Comparison of ENCODE assay signal across 9 cellular contexts in the genomic region with DNA sequence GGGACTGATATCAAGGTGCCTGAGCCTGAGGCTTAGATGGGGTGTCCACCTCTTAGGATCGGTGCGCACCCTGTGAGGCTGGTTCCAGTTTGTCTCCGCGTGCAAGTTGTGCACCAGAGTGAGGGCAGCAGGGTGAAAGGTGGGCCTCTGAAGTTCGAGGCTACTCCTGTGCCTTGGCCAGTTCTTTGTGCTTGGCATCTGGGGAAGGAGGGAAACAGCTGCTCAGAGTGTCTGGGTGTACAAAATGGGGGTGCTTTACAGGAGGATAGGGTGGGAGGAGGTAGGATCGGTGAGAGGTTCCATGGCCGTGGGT. TPM values are rescaled to one million over a fixed set of nuclear protein-coding genes. Genes with fewer than 3 reads are reported as not detected.
DNase-seq lines count a peak whose midpoint lies in the region; ATAC-seq, FAIRE-seq and TF ChIP-seq lines count a peak whose summit lies in the region.
"Had no signal": no experiment of that assay in that cellular context is flagged by ENCODE, and none has a peak within 500 bp of the region (broad histone marks: within the 10 kb centered on the region; RNA-seq: fewer than 3 reads in every experiment).

No MANE protein-coding gene starts in this region.

- WGBS in HepG2 (ENCODE audit: low lambda C conversion rate): 22% methylated on average over 5 of the region's 7 CpGs
- 44% methylated on average over 7 of the region's 7 CpGs for WGBS in thymus

- peak overlapping the region; percentile 94 for H3K27ac Mint-ChIP-seq in activated CD4-positive, alpha-beta T cell treated with anti-CD3 and anti-CD28 coated beads for 36 hours
- peak overlapping the region; percentile 97 for H3K27ac Mint-ChIP-seq in activated naive CD8-positive, alpha-beta T cell treated with anti-CD3 and anti-CD28 coated beads, Interleukin-2, amount 10 ng/mL, durations not matched to agents 7 days and 5 days

- H3K27me3 ChIP-seq in HepG2 (ENCODE audit: control insufficient read depth in 1 of 2, insufficient read depth in 2 of 2, low read length in 2 of 2): no peaks in the 10 kb centered on the region; a peak in 1 of 5 replicates
- H3K27me3 ChIP-seq in thymus (ENCODE audit: control insufficient read depth, insufficient read depth): no peaks in the 10 kb centered on the region

- peaks cover 9% of the 10 kb centered on the region for H3K79me2 ChIP-seq in HepG2 (ENCODE audit: insufficient read depth, low read length)

- peaks cover 53% of the 10 kb centered on the region for H3K4me1 Mint-ChIP-seq in activated CD4-positive, alpha-beta T cell treated with anti-CD3 and anti-CD28 coated beads for 36 hours
- peaks cover 51% of the 10 kb centered on the region for H3K4me1 Mint-ChIP-seq in activated naive CD8-positive, alpha-beta T cell treated with anti-CD3 and anti-CD28 coated beads, Interleukin-2, amount 10 ng/mL, durations not matched to agents 7 days and 5 days

- peak overlapping the region; percentile 77 for H3K9ac ChIP-seq in HepG2 (ENCODE audit: insufficient read depth, low read depth, low read length)

- H2AFZ ChIP-seq in HepG2 (ENCODE audit: low read length): no peak overlapping the region

- FAIRE-seq in HepG2 (lab: Jason Lieb, UNC): no peak
- FAIRE-seq: islet of Langerhans had no signal

- no peaks in the 10 kb centered on the region for H3K27me3 Mint-ChIP-seq in activated CD4-positive, alpha-beta T cell treated with anti-CD3 and anti-CD28 coated beads for 36 hours
- no peaks in the 10 kb centered on the region for H3K27me3 Mint-ChIP-seq in activated naive CD8-positive, alpha-beta T cell treated with anti-CD3 and anti-CD28 coated beads, Interleukin-2, amount 10 ng/mL, durations not matched to agents 7 days and 5 days

- DNase-seq in activated CD4-positive, alpha-beta T cell treated with anti-CD3 and anti-CD28 coated beads for 36 hours: no peak
- no peak for DNase-seq in activated CD4-positive, alpha-beta T cell treated with anti-CD3 and anti-CD28 coated beads for 48 hours
- peak; percentile 55 for DNase-seq in activated naive CD8-positive, alpha-beta T cell treated with anti-CD3 and anti-CD28 coated beads, Interleukin-2, amount 10 ng/mL, durations not matched to agents 7 days and 5 days
- DNase-seq in HepG2 (ENCODE audit: low spot score) (no peak), inferior parietal cortex (ENCODE audit: extremely low spot score) (no peak), NCI-H1092 (lab: John Stamatoyannopoulos, UW) (no peak)

- H3K9me3 Mint-ChIP-seq in activated CD4-positive, alpha-beta T cell treated with anti-CD3 and anti-CD28 coated beads for 36 hours (ENCODE audit: low read depth): no peaks in the 10 kb centered on the region
- H3K9me3 Mint-ChIP-seq in activated naive CD8-positive, alpha-beta T cell treated with anti-CD3 and anti-CD28 coated beads, Interleukin-2, amount 10 ng/mL, durations not matched to agents 7 days and 5 days: peaks cover under 1% of the 10 kb centered on the region

- TF ChIP-seq CTCF in HepG2 (CRISPR knock-in tag; IDR thresholded peaks at IDR 0.05): no peak

- no peak for ATAC-seq in activated CD4-positive, alpha-beta T cell treated with anti-CD3 and anti-CD28 coated beads for 36 hours
- peak; percentile 2 for ATAC-seq in activated naive CD8-positive, alpha-beta T cell treated with anti-CD3 and anti-CD28 coated beads, Interleukin-2, amount 10 ng/mL, durations not matched to agents 7 days and 5 days (ENCODE audit: low read depth)
- ATAC-seq in HepG2 (peak; percentile 60), GM21526 (IDR thresholded peaks at IDR 0.05; ENCODE audit: low FRiP score, unreplicated experiment) (no peak)

- TF ChIP-seq RAD21 in HepG2 (CRISPR knock-in tag; IDR thresholded peaks at IDR 0.05): no peak

- H4K20me1 ChIP-seq in HepG2 (ENCODE audit: insufficient read depth, low read length): no peaks in the 10 kb centered on the region

- H3K9me3 ChIP-seq in HepG2 (ENCODE audit: low read length) (no peaks in the 10 kb centered on the region), thymus (ENCODE audit: control insufficient read depth) (no peaks in the 10 kb centered on the region)

- POLR2A ChIA-PET in activated CD4-positive, alpha-beta T cell treated with anti-CD3 and anti-CD28 coated beads for 36 hours (lab: Charles Lee): no interaction called here
- POLR2A ChIA-PET in activated naive CD8-positive, alpha-beta T cell treated with anti-CD3 and anti-CD28 coated beads, Interleukin-2, amount 10 ng/mL, durations not matched to agents 7 days and 5 days (lab: Charles Lee): interaction anchor here (0.7 kb wide), 1 partner anchor 639 kb away, joined by 3 read pairs; no protein-coding TSS in a partner anchor
- POLR2A ChIA-PET in HepG2 (lab: Yijun Ruan, JAX): no interaction called here

- peaks cover 13% of the 10 kb centered on the region for H3K36me3 Mint-ChIP-seq in activated CD4-positive, alpha-beta T cell treated with anti-CD3 and anti-CD28 coated beads for 36 hours (ENCODE audit: low read depth)
- peaks cover 18% of the 10 kb centered on the region for H3K36me3 Mint-ChIP-seq in activated naive CD8-positive, alpha-beta T cell treated with anti-CD3 and anti-CD28 coated beads, Interleukin-2, amount 10 ng/mL, durations not matched to agents 7 days and 5 days

- TF ChIP-seq EP300 in HepG2 (IDR thresholded peaks at IDR 0.05; ENCODE audit: low read depth in 2 of 2, low read length in 2 of 2) (no peak), HepG2 (CRISPR knock-in tag; IDR thresholded peaks at IDR 0.05; ENCODE audit: borderline replicate concordance) (no peak)

- peak overlapping the region; percentile 97 for H3K4me3 Mint-ChIP-seq in activated CD4-positive, alpha-beta T cell treated with anti-CD3 and anti-CD28 coated beads for 36 hours
- H3K4me3 Mint-ChIP-seq in activated naive CD8-positive, alpha-beta T cell treated with anti-CD3 and anti-CD28 coated beads, Interleukin-2, amount 10 ng/mL, durations not matched to agents 7 days and 5 days: peak overlapping the region; percentile 96

- CTCF ChIA-PET in activated CD4-positive, alpha-beta T cell treated with anti-CD3 and anti-CD28 coated beads for 36 hours (lab: Charles Lee): interaction anchor here (1.2 to 2.5 kb wide), 2 partner anchors 11 to 14 kb away, joined by 3 to 13 read pairs; no protein-coding TSS in a partner anchor
- CTCF ChIA-PET in HepG2 (lab: Yijun Ruan, JAX; ENCODE audit: low intra/inter-chr PET ratio, low total read pairs): no interaction called here

- peak overlapping the region; percentile 89 for H3K4me2 ChIP-seq in HepG2 (ENCODE audit: low read depth, low read length)

- no TSS peak for BruUV-seq in HepG2 (replicated peaks; lab: Mats Ljungman, UMichigan)

- H3K4me3 ChIP-seq in HepG2 (replicated peaks in 1 of 3; ENCODE audit: insufficient read depth in 1 of 3, low read depth in 2 of 3, low read length in 3 of 3): peak overlapping the region; percentile 71 to 86 (median 78)
- H3K4me3 ChIP-seq in thymus (ENCODE audit: low read length): peak overlapping the region; percentile 58

- intact Hi-C loops in activated CD4-positive, alpha-beta T cell treated with anti-CD3 and anti-CD28 coated beads for 36 hours (cut with DNase I, micrococcal nuclease): loop anchor here (1.0 to 2.0 kb wide), 9 partner anchors 100 to 774 kb away; partner anchors contain the start of genes EPHB3 (in 2 of the 2), EEF1AKMT4 (in 1 of the 2), MAGEF1 (in 1 of the 2) and SENP2 (in 1 of the 2)
- intact Hi-C loops in HepG2 (cut with micrococcal nuclease; ENCODE audit: unreplicated experiment): no loop called here

- in situ Hi-C loops in HepG2 (cut with HindIII; ENCODE audit: extremely low pct_ligation_motif_present, low pct_unique_long_range_greater_than_20kb): no loop called here

- H3K36me3 ChIP-seq in HepG2 (replicated peaks in 1 of 2; ENCODE audit: control insufficient read depth in 1 of 2, insufficient read depth in 2 of 2, low read length in 2 of 2) (no peaks in the 10 kb centered on the region; a peak in 1 of 5 replicates), thymus (ENCODE audit: control insufficient read depth, insufficient read depth) (no peaks in the 10 kb centered on the region)

- no peak overlapping the region for H3K27ac ChIP-seq in HepG2 (ENCODE audit: extremely low read length, insufficient read depth, low read length)
- no peak overlapping the region for H3K27ac ChIP-seq in thymus (ENCODE audit: low read depth)

- no peak for TF ChIP-seq POLR2A in HepG2 (IDR thresholded peaks at IDR 0.05; ENCODE audit: insufficient read depth in 1 of 2, low read depth in 2 of 2, low read length in 2 of 2)

- H3K4me1 ChIP-seq in HepG2 (ENCODE audit: insufficient read depth, low read length) (peaks cover 31% of the 10 kb centered on the region), thymus (ENCODE audit: control insufficient read depth, insufficient read depth, low read length) (peaks cover 8% of the 10 kb centered on the region)

RNA-seq across cellular contexts. Expression of gene VPS8, which starts 0.8 kb away (rescaled TPM):
- total RNA-seq in activated CD4-positive, alpha-beta T cell treated with anti-CD3 and anti-CD28 coated beads for 36 hours: 10 to 100 TPM; 24.7 to 33.9 TPM
- total RNA-seq in activated naive CD8-positive, alpha-beta T cell treated with anti-CD3 and anti-CD28 coated beads, Interleukin-2, amount 10 ng/mL, durations not matched to agents 7 days and 5 days: 10 to 100 TPM; 56.8 to 59.1 TPM
- 32.6 and 35.1 TPM in 2 replicates for total RNA-seq in HepG2 (2016; rRNA removed; fragmentation: Illumina TruSeq; extraction: Trizol)
- total RNA-seq in HepG2 (2016; cell fraction: cytosol; rRNA removed; fragmentation: Illumina TruSeq; extraction: Trizol; ENCODE audit: low read depth): 21.2 and 26.3 TPM in 2 replicates
- total RNA-seq in HepG2 (2016; cell fraction: insoluble cytoplasmic fraction; rRNA removed; fragmentation: Illumina TruSeq; extraction: Trizol): 34.3 and 35.4 TPM in 2 replicates
- total RNA-seq in HepG2 (2016; cell fraction: membrane; rRNA removed; fragmentation: Illumina TruSeq; extraction: Trizol): 18.6 and 21.1 TPM in 2 replicates
- 91.6 and 95.2 TPM in 2 replicates for total RNA-seq in HepG2 (2016; cell fraction: nucleus; rRNA removed; fragmentation: Illumina TruSeq; extraction: Trizol)
- polyA plus RNA-seq in HepG2 (2011; rRNA removed) (14.2 and 16.4 TPM in 2 replicates), thymus (20.1 TPM)
- 4.5 and 7.5 TPM in 2 replicates for polyA plus RNA-seq in HepG2 (2011; cell fraction: cytosol; rRNA removed)
- polyA plus RNA-seq in HepG2 (2011; cell fraction: nucleus; rRNA removed): 45.8 and 48.3 TPM in 2 replicates
- 12.4 and 13.2 TPM in 2 replicates for polyA plus RNA-seq in HepG2 (2012)
- polyA plus RNA-seq in HepG2 (2016; cell fraction: cytosol; fragmentation: Illumina TruSeq; extraction: Trizol; ENCODE audit: low read depth): 4.6 and 5.5 TPM in 2 replicates
- polyA plus RNA-seq in HepG2 (2016; cell fraction: insoluble cytoplasmic fraction; fragmentation: Illumina TruSeq; extraction: Trizol; ENCODE audit: low read depth): 15.5 and 17.1 TPM in 2 replicates
- 4.7 and 5.3 TPM in 2 replicates for polyA plus RNA-seq in HepG2 (2016; cell fraction: membrane; fragmentation: Illumina TruSeq; extraction: Trizol; ENCODE audit: low read depth)
- polyA plus RNA-seq in HepG2 (2016; cell fraction: nucleus; fragmentation: Illumina TruSeq; extraction: Trizol; ENCODE audit: insufficient read depth, low read depth): 52.8 and 56.9 TPM in 2 replicates
- polyA minus RNA-seq in HepG2 (2011; rRNA and poly(A)+ RNA removed; ENCODE audit: low replicate concordance): 30.8 and 54.1 TPM in 2 replicates
- 12.9 and 20.4 TPM in 2 replicates for polyA minus RNA-seq in HepG2 (2011; cell fraction: cytosol; rRNA and poly(A)+ RNA removed)
- polyA minus RNA-seq in HepG2 (2011; cell fraction: nucleus; rRNA and poly(A)+ RNA removed): 182 and 228 TPM in 2 replicates

Comparison
In these comparisons a context has a peak if more than half of its experiments do, and no peak if none do; other contexts are left out.
1. ATAC-seq: peak in activated naive CD8-positive, alpha-beta T cell treated with anti-CD3 and anti-CD28 coated beads, Interleukin-2, amount 10 ng/mL, durations not matched to agents 7 days and 5 days (single experiment) and HepG2 (single experiment); none in activated CD4-positive, alpha-beta T cell treated with anti-CD3 and anti-CD28 coated beads for 36 hours (single experiment) and GM21526 (single experiment).